In genomic region chr11:47348131-47348802, GRCh38 we compare ENCODE assay signal across 24 cellular contexts. TPM values are rescaled to one million over a fixed set of nuclear protein-coding genes. Genes with fewer than 3 reads are reported as not detected.
"Had no signal": no experiment of that assay in that cellular context is flagged by ENCODE, and none has a peak within 500 bp of the region (broad histone marks: within the 10 kb centered on the region; RNA-seq: fewer than 3 reads in every experiment).

No MANE protein-coding gene starts in this region.

- H3K4me2 ChIP-seq: neural progenitor cell had no signal

- H3K27me3 ChIP-seq: neural progenitor cell, tibial artery, upper lobe of left lung, uterus had no signal

- H2AFZ ChIP-seq: neural progenitor cell, parathyroid adenoma had no signal

- DNase-seq: effector memory CD4-positive, alpha-beta T cell; lower lobe of right lung; midbrain; occipital lobe; spleen; stimulated activated CD4-positive, alpha-beta T cell treated with anti-CD3 and anti-CD28 coated beads, Interleukin-15, amount 100 ng/mL, for 24 hours; stimulated activated CD4-positive, alpha-beta T cell treated with anti-CD3 and anti-CD28 coated beads, Interleukin-1b, Interleukin-23, amount 100 ng/mL, for 48 hours; stimulated activated CD4-positive, alpha-beta T cell treated with anti-CD3 and anti-CD28 coated beads, Interleukin-4, amount 100 ng/mL, for 24 hours; tibial artery; uterus had no signal

- H3K27ac ChIP-seq: lower lobe of right lung, neural progenitor cell, parathyroid adenoma, prostate gland, spleen, tibial artery, upper lobe of left lung, uterus had no signal

- H3K4me1 ChIP-seq: lower lobe of right lung, prostate gland, tibial artery, upper lobe of left lung, uterus had no signal

- ATAC-seq: esophagus mucosa; lower lobe of right lung; natural killer cell treated with Interleukin-12 subunit alpha and Interleukin-12 subunit beta and Interleukin-15 and Interleukin-18, amount 100 ng/mL, for 72 hours; sciatic nerve; stimulated activated memory B cell treated with anti-CD40 and anti-IgM and Interleukin-4, amounts not matched to agents 10 μg/mL and 1 μg/mL and 100 μg/mL, for 72 hours had no signal

- H3K36me3 ChIP-seq: lower lobe of right lung, neural progenitor cell, prostate gland, tibial artery, upper lobe of left lung, uterus had no signal

- H3K4me3 ChIP-seq: lower lobe of right lung, neural progenitor cell, prostate gland, spleen, tibial artery, upper lobe of left lung, uterus had no signal

- H3K79me2 ChIP-seq: parathyroid adenoma had no signal

- H3K9me3 ChIP-seq: lower lobe of right lung, prostate gland, spleen, tibial artery, upper lobe of left lung, uterus had no signal

- H3K9ac ChIP-seq: neural progenitor cell, parathyroid adenoma had no signal

RNA-seq across cellular contexts. Expression of gene MYBPC3, which starts 4.2 kb away (rescaled TPM):
- total RNA-seq: esophagus mucosa; fibroblast of lung; frontal cortex; glomerular endothelial cell; kidney epithelial cell; natural killer cell treated with Interleukin-12 subunit alpha and Interleukin-12 subunit beta and Interleukin-15 and Interleukin-18, amount 100 ng/mL, for 72 hours; occipital lobe; renal cortical epithelial cell; temporal lobe had no signal
- polyA plus RNA-seq: fibroblast of lung had no signal

RNA-seq across cellular contexts. Expression of gene SPI1, which starts 30.1 kb away (rescaled TPM):
- total RNA-seq: fibroblast of lung, glomerular endothelial cell, kidney epithelial cell, renal cortical epithelial cell had no signal
- polyA plus RNA-seq: fibroblast of lung had no signal
